9 cellular contexts compared by ENCODE assay signal in the genomic region with DNA sequence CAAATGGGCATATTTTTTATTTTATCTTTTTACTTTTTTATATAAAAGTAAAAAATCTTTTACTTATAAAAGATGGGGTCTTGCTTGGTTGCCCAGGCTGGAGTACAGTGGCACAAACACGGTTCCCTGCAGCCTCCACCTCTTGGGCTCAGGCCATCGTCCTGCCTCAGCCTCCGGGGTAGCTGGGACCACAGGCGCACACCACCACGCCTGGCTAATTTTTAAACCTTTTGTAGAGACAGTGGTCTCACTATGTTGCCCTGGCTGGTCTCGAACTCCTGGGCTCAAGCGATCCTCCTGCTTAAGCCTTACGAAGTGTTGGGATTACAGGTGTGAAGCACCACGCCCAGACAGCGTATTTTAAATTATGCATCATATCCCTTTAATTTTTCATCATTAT. TPM values are rescaled to one million over a fixed set of nuclear protein-coding genes. Genes with fewer than 3 reads are reported as not detected.
A peak's percentile ranks its signal among the peaks of the same experiment; 100 is the strongest.
DNase-seq lines count a peak whose midpoint lies in the region; ATAC-seq, FAIRE-seq and TF ChIP-seq lines count a peak whose summit lies in the region.
"Had no signal": no experiment of that assay in that cellular context is flagged by ENCODE, and none has a peak within 500 bp of the region (broad histone marks: within the 10 kb centered on the region; RNA-seq: fewer than 3 reads in every experiment).

No MANE protein-coding gene starts in this region.

- H3K36me3 ChIP-seq in right atrium auricular region = no peaks in the 10 kb centered on the region
- H3K36me3 ChIP-seq in bronchial epithelial cell (ENCODE audit: control insufficient read depth, insufficient read depth, low read length) = no peaks in the 10 kb centered on the region
- H3K36me3 ChIP-seq in mucosa of stomach (ENCODE audit: control insufficient read depth, insufficient read depth, low read length) = no peaks in the 10 kb centered on the region

- peak overlapping the region; percentile 58 to 63 for H3K4me3 ChIP-seq in right atrium auricular region
- H3K4me3 ChIP-seq in bronchial epithelial cell (ENCODE audit: low read depth, low read length) = peak overlapping the region; percentile 67
- no peak overlapping the region for H3K4me3 ChIP-seq in mucosa of stomach (ENCODE audit: low read length)

- H3K9me3 ChIP-seq in right atrium auricular region (no peaks in the 10 kb centered on the region), mucosa of stomach (ENCODE audit: control insufficient read depth, low read length) (no peaks in the 10 kb centered on the region)

- TF ChIP-seq CTCF in right atrium auricular region (IDR thresholded peaks at IDR 0.05) (no peak), bronchial epithelial cell (IDR thresholded peaks at IDR 0.05; ENCODE audit: insufficient read depth, low read length, severe bottlenecking) (no peak)

- no peaks in the 10 kb centered on the region for H3K27me3 ChIP-seq in right atrium auricular region
- H3K27me3 ChIP-seq in bronchial epithelial cell (ENCODE audit: control insufficient read depth, insufficient read depth, low read length) = no peaks in the 10 kb centered on the region
- no peaks in the 10 kb centered on the region for H3K27me3 ChIP-seq in mucosa of stomach (ENCODE audit: control insufficient read depth, insufficient read depth, low read length)

- intact Hi-C loops in left cardiac atrium (cut with DNase I) = no loop called here

- FAIRE-seq in bronchial epithelial cell (lab: Jason Lieb, UNC) = no peak
- FAIRE-seq: G401.6 had no signal

- DNase-seq in right atrium auricular region (ENCODE audit: low spot score) = no peak
- DNase-seq in left cardiac atrium = no peak
- DNase-seq in bronchial epithelial cell (ENCODE audit: low read depth) = no peak
- DNase-seq in NCI-H1436 treated with DMSO at 0.1 percent for 48 hours (lab: John Stamatoyannopoulos, UW) = no peak
- no peak for DNase-seq in effector CD8-positive, alpha-beta T cell (lab: John Stamatoyannopoulos, UW)
- no peak for DNase-seq in activated CD8-positive, alpha-beta memory T cell treated with anti-CD3 and anti-CD28 coated beads, Interleukin-2, amount 50 U/mL, for 4 hours

- no peak for ATAC-seq in left cardiac atrium
- no peak for ATAC-seq in HG02763 (IDR thresholded peaks at IDR 0.05; ENCODE audit: unreplicated experiment)

- H3K4me1 ChIP-seq in right atrium auricular region (peaks cover 0 to 65% of the 10 kb centered on the region in 2 donors), mucosa of stomach (ENCODE audit: control insufficient read depth, insufficient read depth, low read length) (peaks cover 39% of the 10 kb centered on the region)

- H3K27ac ChIP-seq in right atrium auricular region = peak overlapping the region; percentile 93 to 97

- H3K9ac ChIP-seq in mucosa of stomach (ENCODE audit: low read length) = peak overlapping the region; percentile 97

RNA-seq across cellular contexts. Expression of gene H6PD, which starts 1.0 kb away (rescaled TPM):
- total RNA-seq in right atrium auricular region (10 to 100 TPM; 35.0 to 41.0 TPM), left cardiac atrium (10 to 100 TPM; 33.3 to 40.6 TPM), bronchial epithelial cell (5.5 and 9.9 TPM in 2 replicates)

RNA-seq across cellular contexts. Expression of gene SPSB1, which starts 57.1 kb away (rescaled TPM):
- total RNA-seq in right atrium auricular region = 10 to 100 TPM; 20.1 to 20.8 TPM
- total RNA-seq in left cardiac atrium = 10 to 100 TPM; 16.8 to 19.1 TPM
- 17.6 and 28.9 TPM in 2 replicates for total RNA-seq in bronchial epithelial cell
